11 cellular contexts compared by ENCODE assay signal in genomic region chr16:70789231-70789926, GRCh38. TPM values are rescaled to one million over a fixed set of nuclear protein-coding genes. Genes with fewer than 3 reads are reported as not detected.
DNase-seq lines count a peak whose midpoint lies in the region; ATAC-seq, FAIRE-seq and TF ChIP-seq lines count a peak whose summit lies in the region.
"Had no signal": no experiment of that assay in that cellular context is flagged by ENCODE, and none has a peak within 500 bp of the region (broad histone marks: within the 10 kb centered on the region; RNA-seq: fewer than 3 reads in every experiment).

No MANE protein-coding gene starts in this region.

- TF ChIP-seq CTCF in SK-N-SH (IDR thresholded peaks at IDR 0.05) (no peak), cardiac fibroblast (IDR thresholded peaks at IDR 0.05; ENCODE audit: low read depth, low read length) (no peak), transverse colon (IDR thresholded peaks at IDR 0.05) (no peak), progenitor cell of endocrine pancreas (IDR thresholded peaks at IDR 0.05; ENCODE audit: unreplicated experiment) (no peak)

- no peaks in the 10 kb centered on the region for H3K9me3 Mint-ChIP-seq in progenitor cell of endocrine pancreas (ENCODE audit: low read depth)
- H3K9me3 Mint-ChIP-seq: neural crest cell, T-cell had no signal

- in situ Hi-C loops in transverse colon (cut with MboI; ENCODE audit: low pct_ligation_motif_present in 1 of 4, low pct_unique_long_range_greater_than_20kb in 1 of 4, low sequenced_read_pairs in 3 of 4) = no loop called here

- POLR2A ChIA-PET in SK-N-SH (lab: Yijun Ruan, JAX) = no interaction called here

- no peaks in the 10 kb centered on the region for H3K4me1 ChIP-seq in SK-N-SH (ENCODE audit: control insufficient read depth in 1 of 2, insufficient read depth in 2 of 2, low read depth in 1 of 2, low read length in 1 of 2)
- H3K4me1 ChIP-seq in transverse colon = no peaks in the 10 kb centered on the region

- H3K9me2 ChIP-seq in SK-N-SH = no peaks in the 10 kb centered on the region

- H3K4me2 ChIP-seq in SK-N-SH = no peak overlapping the region

- H3K27me3 ChIP-seq in SK-N-SH (ENCODE audit: insufficient read depth) = no peaks in the 10 kb centered on the region
- H3K27me3 ChIP-seq in transverse colon = no peaks in the 10 kb centered on the region

- CTCF ChIA-PET in SK-N-SH (lab: Yijun Ruan, JAX) = interaction anchor here (0.8 to 1.5 kb wide), 4 partner anchors 18 to 623 kb away, joined by 3 to 4 read pairs (median 4); no protein-coding TSS in a partner anchor

- H3K27ac Mint-ChIP-seq in progenitor cell of endocrine pancreas = no peak overlapping the region
- H3K27ac Mint-ChIP-seq: T-cell had no signal

- peaks cover 21% of the 10 kb centered on the region; the same call in 1 of the 2 replicates for H4K20me1 ChIP-seq in SK-N-SH (ENCODE audit: insufficient read depth)

- H3K79me2 ChIP-seq in SK-N-SH (ENCODE audit: insufficient read depth) = peaks cover 32% of the 10 kb centered on the region

- H3K4me3 ChIP-seq in SK-N-SH (ENCODE audit: low read depth in 2 of 2, low read length in 1 of 2) (no peak overlapping the region), cardiac fibroblast (replicated peaks in 1 of 2; ENCODE audit: low read depth in 2 of 2, low read length in 2 of 2) (no peak overlapping the region), transverse colon (no peak overlapping the region)

- peaks cover 10% of the 10 kb centered on the region for H3K4me1 Mint-ChIP-seq in progenitor cell of endocrine pancreas (ENCODE audit: low read depth)

- no peaks in the 10 kb centered on the region for H3K9me3 ChIP-seq in SK-N-SH
- no peaks in the 10 kb centered on the region for H3K9me3 ChIP-seq in transverse colon

- no peak for TF ChIP-seq RAD21 in SK-N-SH (IDR thresholded peaks at IDR 0.05; ENCODE audit: low read length)

- TF ChIP-seq POLR2A in transverse colon (IDR thresholded peaks at IDR 0.05) = no peak
- no peak for TF ChIP-seq POLR2A in H54 (IDR thresholded peaks at IDR 0.05; ENCODE audit: low read depth, low read length)

- no peak for ATAC-seq in SK-N-SH treated with all-trans-retinoic acid at 6 μM for 48 hours
- ATAC-seq: T-cell had no signal

- TF ChIP-seq EP300 in SK-N-SH (IDR thresholded peaks at IDR 0.05; ENCODE audit: borderline replicate concordance in 1 of 2, low read depth in 1 of 2, low read length in 1 of 2) = no peak
- TF ChIP-seq EP300 in transverse colon (IDR thresholded peaks at IDR 0.05; ENCODE audit: low read depth) = no peak

- 77% methylated on average over 14 of the region's 14 CpGs for WGBS in SK-N-SH (ENCODE audit: low lambda C conversion rate)
- WGBS in transverse colon (ENCODE audit: low coverage in 1 of 2), 2 donors = 72% methylated on average over 14 of the region's 14 CpGs; no CpG with 5 or more reads in 1 of the 2 donors

- intact Hi-C loops in transverse colon (cut with DNase I; ENCODE audit: low total_unique reads) = no loop called here

- no peak overlapping the region for H2AFZ ChIP-seq in SK-N-SH (ENCODE audit: low read depth)

- no peaks in the 10 kb centered on the region for H3F3A ChIP-seq in SK-N-SH (replicated peaks; ENCODE audit: insufficient read depth)

- peak; percentile 36 for DNase-seq in SK-N-SH
- peak; percentile 76 to 80 for DNase-seq in cardiac fibroblast (ENCODE audit: low read depth in 2 of 2)
- DNase-seq in iris pigment epithelial cell (ENCODE audit: low read depth) = peak; percentile 39
- peak; percentile 30 for DNase-seq in transverse colon
- DNase-seq in HTR-8/SVneo (ENCODE audit: insufficient read length, low spot score) = no peak
- DNase-seq in progenitor cell of endocrine pancreas (ENCODE audit: low spot score, unreplicated experiment) = no peak
- no peak for DNase-seq in H54 (ENCODE audit: insufficient read length, low spot score)
- DNase-seq: T-cell had no signal

- H3K36me3 Mint-ChIP-seq in progenitor cell of endocrine pancreas (ENCODE audit: insufficient read depth) = peaks cover 1% of the 10 kb centered on the region

- H3K27ac ChIP-seq in SK-N-SH (ENCODE audit: low read depth in 2 of 2, low read length in 1 of 2) (no peak overlapping the region), transverse colon (no peak overlapping the region)
- H3K27ac ChIP-seq: 22Rv1 had no signal

- H3K36me3 ChIP-seq in SK-N-SH (replicated peaks in 1 of 2; ENCODE audit: control insufficient read depth in 1 of 2, insufficient read depth in 2 of 2, low read length in 1 of 2) (peaks cover 0 to 23% of the 10 kb centered on the region in 2 experiments), transverse colon (peaks cover 0 to 6% (median 2%) of the 10 kb centered on the region in 4 donors)

- no peak overlapping the region for H3K4me3 Mint-ChIP-seq in progenitor cell of endocrine pancreas (ENCODE audit: low read depth)
- H3K4me3 Mint-ChIP-seq: neural crest cell, T-cell had no signal

- FAIRE-seq in HTR-8/SVneo (lab: Jason Lieb, UNC) (no peak), H54 (lab: Jason Lieb, UNC) (no peak)

- no peaks in the 10 kb centered on the region for H3K27me3 Mint-ChIP-seq in progenitor cell of endocrine pancreas
- H3K27me3 Mint-ChIP-seq: T-cell had no signal

- no peak overlapping the region for H3K9ac ChIP-seq in SK-N-SH

TF ChIP-seq in SK-N-SH, 30 proteins besides CTCF, POLR2A, EP300 and RAD21 (continues in another document):
- TF ChIP-seq SMC3 (IDR thresholded peaks at IDR 0.05; ENCODE audit: low read depth, low read length) = no peak
- TF ChIP-seq MEF2A (IDR thresholded peaks at IDR 0.05; ENCODE audit: borderline replicate concordance, low read depth) = no peak
- TF ChIP-seq ZBTB33 (IDR thresholded peaks at IDR 0.05; ENCODE audit: borderline replicate concordance, low read depth) = no peak
- TF ChIP-seq JUND (IDR thresholded peaks at IDR 0.05) = no peak
- TF ChIP-seq PBX3 (IDR thresholded peaks at IDR 0.05) = no peak
- TF ChIP-seq CHD2 (IDR thresholded peaks at IDR 0.05; ENCODE audit: low read length, partially characterized antibody) = no peak
- no peak for TF ChIP-seq FOXJ3 (CRISPR knock-in tag; IDR thresholded peaks at IDR 0.05)

TF ChIP-seq in SK-N-SH treated with all-trans-retinoic acid at 6 μM for 48 hours, 23 proteins besides CTCF, POLR2A, EP300 and RAD21:
- TF ChIP-seq SNAI2 (CRISPR knock-in tag; IDR thresholded peaks at IDR 0.05) (no peak), RARB (CRISPR knock-in tag; IDR thresholded peaks at IDR 0.05) (no peak)

RNA-seq across cellular contexts. Expression of gene VAC14, which starts 11.6 kb away (rescaled TPM):
- polyA plus RNA-seq in SK-N-SH (2012; rRNA removed) = 30.9 and 33.2 TPM in 2 replicates
- polyA plus RNA-seq in SK-N-SH (2012; cell fraction: cytosol; rRNA removed) = 12.9 and 21.9 TPM in 2 replicates
- polyA plus RNA-seq in SK-N-SH (2012; cell fraction: nucleus; rRNA removed) = 48.4 and 53.9 TPM in 2 replicates
- 100 to 1,000 TPM in 1 of 4 donors, 10 to 100 TPM in 3; 37.2 to 270 (median 64.3) TPM for total RNA-seq in transverse colon
- total RNA-seq in progenitor cell of endocrine pancreas = 38.4 and 39.0 TPM in 2 replicates

Comparison
In these comparisons a context has a peak if more than half of its experiments do, and no peak if none do; other contexts are left out.
1. DNase-seq: peak in SK-N-SH (single experiment), cardiac fibroblast (2 of 2), iris pigment epithelial cell (single experiment) and transverse colon (single experiment); none in HTR-8/SVneo (single experiment), progenitor cell of endocrine pancreas (single experiment) and H54 (single experiment).